20 cellular contexts compared by ENCODE assay signal in genomic region chr12:27101290-27101689, GRCh38. TPM values are rescaled to one million over a fixed set of nuclear protein-coding genes. Genes with fewer than 3 reads are reported as not detected.
A peak's percentile ranks its signal among the peaks of the same experiment; 100 is the strongest.
DNase-seq lines count a peak whose midpoint lies in the region; ATAC-seq, FAIRE-seq and TF ChIP-seq lines count a peak whose summit lies in the region.
"Had no signal": no experiment of that assay in that cellular context is flagged by ENCODE, and none has a peak within 500 bp of the region (broad histone marks: within the 10 kb centered on the region; RNA-seq: fewer than 3 reads in every experiment).

No MANE protein-coding gene starts in this region.

- H2AK5ac ChIP-seq in IMR-90 (ENCODE audit: low read depth, low read length) = no peak overlapping the region

- no CpG with 5 or more reads among the region's 3 CpGs for WGBS in IMR-90 (ENCODE audit: extremely low coverage in 2 of 2, insufficient read length in 1 of 2), 2 experiments

- H4K91ac ChIP-seq in IMR-90 (ENCODE audit: insufficient read depth, low read depth, low read length) = no peak overlapping the region

- no peak overlapping the region for H3K9ac ChIP-seq in IMR-90 (ENCODE audit: low read depth, low read length)

- H3K56ac ChIP-seq in IMR-90 (ENCODE audit: extremely low read depth, insufficient read depth, low read length) = no peak overlapping the region

- peak overlapping the region; percentile 21; the same call in 1 of the 2 replicates for H3K14ac ChIP-seq in IMR-90 (replicated peaks; ENCODE audit: low read depth, low read length)

- no peak overlapping the region for H4K8ac ChIP-seq in IMR-90 (ENCODE audit: low read depth in 2 of 2, low read length in 2 of 2)

- H2AFZ ChIP-seq in IMR-90 (replicated peaks; ENCODE audit: low read length, poor library complexity) = no peak overlapping the region
- H2AFZ ChIP-seq: PC-9 had no signal

- H3K4me1 ChIP-seq in IMR-90 (ENCODE audit: control insufficient read depth, insufficient read depth, low read length) = peaks cover 2% of the 10 kb centered on the region; the same call in 1 of the 2 replicates
- H3K4me1 ChIP-seq in foreskin keratinocyte = peaks cover 20% of the 10 kb centered on the region
- H3K4me1 ChIP-seq in SJCRH30 = no peaks in the 10 kb centered on the region

- in situ Hi-C loops in IMR-90 (cut with MboI; ENCODE audit: low sequenced_read_pairs) = no loop called here

- H2BK15ac ChIP-seq in IMR-90 (ENCODE audit: low read depth, low read length) = no peak overlapping the region

- H3K27ac ChIP-seq in IMR-90 (ENCODE audit: insufficient read depth, low read length) (no peak overlapping the region), RWPE1 (no peak overlapping the region), foreskin keratinocyte (no peak overlapping the region), SJCRH30 (no peak overlapping the region)
- H3K27ac ChIP-seq: C4-2B, PC-9 had no signal

- ATAC-seq in IMR-90 (ENCODE audit: low read depth) (no peak), foreskin keratinocyte (peak; percentile 69)

- intact Hi-C loops in IMR-90 (cut with micrococcal nuclease) = no loop called here

- H3K9me3 ChIP-seq in IMR-90 (ENCODE audit: control insufficient read depth, insufficient read depth, low read length) = no peaks in the 10 kb centered on the region
- H3K9me3 ChIP-seq in SJCRH30 (replicated peaks) = 0 out of 2 replicates have a peak, but pooled peaks cover 3% of the 10 kb centered on the region

- H3K23ac ChIP-seq in IMR-90 (ENCODE audit: low read depth, low read length) = no peak overlapping the region

- TF ChIP-seq CTCF in IMR-90 (conservative IDR thresholded peaks at IDR 0.05; ENCODE audit: low read depth, low read length) = no peak
- no peak for TF ChIP-seq CTCF in RWPE1 (conservative IDR thresholded peaks at IDR 0.05; ENCODE audit: low read depth)
- no peak for TF ChIP-seq CTCF in foreskin keratinocyte (conservative IDR thresholded peaks at IDR 0.05)

- CTCF ChIA-PET in IMR-90 (lab: Yijun Ruan, JAX) (no interaction called here), RWPE1 (lab: Yijun Ruan, JAX) (no interaction called here)

- no peak overlapping the region for H3K18ac ChIP-seq in IMR-90 (ENCODE audit: low read depth, low read length)

- H4K20me1 ChIP-seq in IMR-90 (ENCODE audit: insufficient read depth, low read length) = no peaks in the 10 kb centered on the region

- H3K27me3 ChIP-seq in IMR-90 (ENCODE audit: control insufficient read depth, insufficient read depth, low read length) (no peaks in the 10 kb centered on the region), foreskin keratinocyte (no peaks in the 10 kb centered on the region), SJCRH30 (no peaks in the 10 kb centered on the region)

- DNase-seq in GM12891 (ENCODE audit: insufficient read length, low spot score) (no peak), IMR-90 (peak; percentile 27), RWPE1 (ENCODE audit: low spot score) (peak; percentile 4), foreskin keratinocyte (peak in 1 of 2 donors; percentile 40), SJCRH30 (no peak), NCI-H2081 (lab: John Stamatoyannopoulos, UW) (no peak), NCI-H345 treated with DMSO at 0.1 percent for 48 hours (lab: John Stamatoyannopoulos, UW; ENCODE audit: unreplicated experiment) (no peak)
- DNase-seq: ACHN, AML-193, DMS79 treated with DMSO at 0.1 percent for 48 hours, GF-D8, NCI-H187, NCI-H345, NCI-H526, PC-9 had no signal

- no peak overlapping the region for H3K4ac ChIP-seq in IMR-90 (ENCODE audit: low read depth, low read length)

- H2BK5ac ChIP-seq in IMR-90 (ENCODE audit: low read depth, low read length, poor library complexity, severe bottlenecking) = no peak overlapping the region

- no TSS peak for BruUV-seq in IMR-90 (replicated peaks; lab: Mats Ljungman, UMichigan)

- TF ChIP-seq RAD21 in IMR-90 (IDR thresholded peaks at IDR 0.05; ENCODE audit: low read length) = no peak

- FAIRE-seq in GM12891 (lab: Jason Lieb, UNC) = peak; percentile 71
- FAIRE-seq: GM19239 had no signal

- H3K4me3 ChIP-seq in IMR-90 (ENCODE audit: insufficient read depth, low read depth, low read length) (no peak overlapping the region), SJCRH30 (no peak overlapping the region)
- H3K4me3 ChIP-seq: PC-9 had no signal

- H2BK20ac ChIP-seq in IMR-90 (ENCODE audit: low read depth, low read length) = no peak overlapping the region

- POLR2A ChIA-PET in IMR-90 (lab: Charles Lee; ENCODE audit: unreplicated experiment) = no interaction called here
- POLR2A ChIA-PET in RWPE1 (lab: Yijun Ruan, JAX; ENCODE audit: low non-redundant PET) = no interaction called here

- no peak overlapping the region for H4K5ac ChIP-seq in IMR-90 (ENCODE audit: low read depth, low read length)

- no peak overlapping the region for H3K4me2 ChIP-seq in IMR-90 (ENCODE audit: low read depth, low read length)
- H3K4me2 ChIP-seq: PC-9 had no signal

- H3K79me1 ChIP-seq in IMR-90 (ENCODE audit: low read depth in 1 of 2, low read length in 2 of 2) = no peaks in the 10 kb centered on the region

- no peaks in the 10 kb centered on the region for H3K9me1 ChIP-seq in IMR-90 (ENCODE audit: insufficient read depth, low read length)

- H3K36me3 ChIP-seq in IMR-90 (ENCODE audit: control insufficient read depth, insufficient read depth, low read length) (no peaks in the 10 kb centered on the region), SJCRH30 (no peaks in the 10 kb centered on the region)

- TF ChIP-seq POLR2A in GM12891 (IDR thresholded peaks at IDR 0.05; ENCODE audit: low read depth, low read length) (no peak), IMR-90 (IDR thresholded peaks at IDR 0.05; ENCODE audit: low read depth, low read length) (no peak)

- H2BK120ac ChIP-seq in IMR-90 (ENCODE audit: low read depth, low read length) = no peak overlapping the region

- dilution Hi-C loops in IMR-90 (cut with HindIII; ENCODE audit: low sequenced_read_pairs, unreplicated experiment) = no loop called here

- no peak overlapping the region for H2AK9ac ChIP-seq in IMR-90 (replicated peaks; ENCODE audit: low read depth, low read length, poor library complexity)

TF ChIP-seq in GM12891, 5 proteins besides CTCF, POLR2A, EP300 and RAD21:
- no peak for TF ChIP-seq TAF1 (IDR thresholded peaks at IDR 0.05; ENCODE audit: low read depth, low read length)
TF ChIP-seq in GM12891: peak in this region for 0.

TF ChIP-seq in IMR-90, 13 proteins besides CTCF, POLR2A, EP300 and RAD21:
- TF ChIP-seq RCOR1 (IDR thresholded peaks at IDR 0.05; ENCODE audit: insufficient replicate concordance, low read length) (no peak), CHD1 (IDR thresholded peaks at IDR 0.05; ENCODE audit: low read depth, low read length) (no peak), USF2 (IDR thresholded peaks at IDR 0.05; ENCODE audit: low read depth, low read length) (no peak), MAFK (IDR thresholded peaks at IDR 0.05; ENCODE audit: low read depth, low read length) (no peak), NFE2L2 (IDR thresholded peaks at IDR 0.05; ENCODE audit: low read depth, low read length) (no peak), SMC3 (IDR thresholded peaks at IDR 0.05; ENCODE audit: low read depth, low read length) (no peak)

RNA-seq across cellular contexts. Expression of gene C12orf71, which starts 18.9 kb away (rescaled TPM):
- polyA plus RNA-seq in GM12891 (2012; ENCODE audit: low read depth, missing spikeins) = 0.13 TPM
- total RNA-seq in IMR-90 (2012; rRNA removed) = not detected in 2 replicates
- polyA plus RNA-seq in IMR-90 (2012; rRNA removed) = not detected in 2 replicates
- not detected in 2 replicates for polyA plus RNA-seq in IMR-90 (2012; cell fraction: cytosol; rRNA removed)
- polyA plus RNA-seq in IMR-90 (2012; cell fraction: nucleus; rRNA removed; ENCODE audit: low replicate concordance) = not detected in 2 replicates
- not detected in 2 replicates for total RNA-seq in foreskin keratinocyte
- not detected in 2 replicates for polyA plus RNA-seq in foreskin keratinocyte
- not detected in 2 replicates for total RNA-seq in SJCRH30 (2014; rRNA removed; shearing (Covaris generic))
- total RNA-seq: H4; PC-9; SK-MEL-5; T-helper 2 cell treated with Interferon-gamma antibody and Interleukin-4, amounts not matched to agents 100 ng/mL and 5 ng/mL, for 36 hours had no signal

Comparison
In these comparisons a context has a peak if more than half of its experiments do, and no peak if none do; other contexts are left out.
1. DNase-seq: peak in IMR-90 (single experiment) and RWPE1 (single experiment); none in GM12891 (single experiment), SJCRH30 (0 of 2), NCI-H2081 (0 of 2) and NCI-H345 treated with DMSO at 0.1 percent for 48 hours (single experiment).